Comparison of ENCODE assay signal across 16 cellular contexts in genomic region chr14:59474172-59474571, GRCh38. TPM values are rescaled to one million over a fixed set of nuclear protein-coding genes. Genes with fewer than 3 reads are reported as not detected.
DNase-seq lines count a peak whose midpoint lies in the region; ATAC-seq and TF ChIP-seq lines count a peak whose summit lies in the region.
"Had no signal": no experiment of that assay in that cellular context is flagged by ENCODE, and none has a peak within 500 bp of the region (broad histone marks: within the 10 kb centered on the region; RNA-seq: fewer than 3 reads in every experiment).

No MANE protein-coding gene starts in this region.

- no TSS peak for BruUV-seq in A673 (replicated peaks; lab: Mats Ljungman, UMichigan)

- ATAC-seq in GM21390 (IDR thresholded peaks at IDR 0.05; ENCODE audit: unreplicated experiment) (no peak), GM21825 (IDR thresholded peaks at IDR 0.05; ENCODE audit: unreplicated experiment) (no peak)
- ATAC-seq: left lobe of liver had no signal

- H3K9me3 ChIP-seq in A673 (ENCODE audit: low read depth, low read length, poor library complexity, severe bottlenecking) = no peaks in the 10 kb centered on the region
- no peaks in the 10 kb centered on the region for H3K9me3 ChIP-seq in ascending aorta
- H3K9me3 ChIP-seq: Peyer's patch had no signal

- TF ChIP-seq CTCF in A673 (conservative IDR thresholded peaks at IDR 0.05; ENCODE audit: low read depth, low read length) = no peak
- TF ChIP-seq CTCF in ascending aorta (IDR thresholded peaks at IDR 0.05) = no peak
- no peak for TF ChIP-seq CTCF in GM10248 (IDR thresholded peaks at IDR 0.05; ENCODE audit: control extremely low read depth, extremely low read depth, low read depth, missing control alignments)

- POLR2A ChIA-PET in A673 (lab: Charles Lee; ENCODE audit: low non-redundant PET) = no interaction called here
- POLR2A ChIA-PET in GM10248 (lab: Yijun Ruan, JAX) = no interaction called here

- DNase-seq in A673 (ENCODE audit: low spot score) = peak; percentile 15
- DNase-seq in HCEC 1CT = peak; percentile 72
- no peak for DNase-seq in ascending aorta (ENCODE audit: low spot score in 2 of 2)
- peak; percentile 75 for DNase-seq in iris pigment epithelial cell (ENCODE audit: low read depth)
- no peak for DNase-seq in GM10248 (ENCODE audit: extremely low spot score)
- DNase-seq in activated CD8-positive, alpha-beta memory T cell treated with anti-CD3 and anti-CD28 coated beads, Interleukin-2, amount 50 U/mL, for 4 hours = no peak
- DNase-seq: activated CD4-positive, alpha-beta T cell treated with anti-CD3 and anti-CD28 coated beads, Interleukin-2, amount 50 U/mL, for 4 hours; activated T-cell treated with anti-CD3 and anti-CD28 coated beads, Interleukin-2, amount 50 U/mL, for 24 hours; central memory CD4-positive, alpha-beta T cell; MV-4-11; NCI-H2029 treated with DMSO at 0.1 percent for 48 hours; NCI-H526 treated with DMSO at 0.1 percent for 48 hours; Peyer's patch had no signal

- H3K4me3 ChIP-seq in A673 (ENCODE audit: low read depth, low read length, poor library complexity, severe bottlenecking) (no peak overlapping the region), ascending aorta (no peak overlapping the region)
- H3K4me3 ChIP-seq: Peyer's patch had no signal

- intact Hi-C loops in A673 (cut with micrococcal nuclease; ENCODE audit: unreplicated experiment) = no loop called here
- intact Hi-C loops in ascending aorta (cut with DNase I) = loop anchor here (5.0 kb wide), 1 partner anchor 1037 kb away; no protein-coding TSS in a partner anchor

- H3K36me3 ChIP-seq in A673 (ENCODE audit: insufficient read depth, low read length, poor library complexity, severe bottlenecking) (peaks cover 80% of the 10 kb centered on the region), ascending aorta (peaks cover 7 to 36% of the 10 kb centered on the region in 2 donors)

- CTCF ChIA-PET in A673 (lab: Charles Lee) (no interaction called here), GM10248 (lab: Yijun Ruan, JAX) (interaction anchor here (1.4 to 5.0 kb wide), 3 partner anchors 10 to 23 kb away, joined by 5 to 34 read pairs (median 6); partner anchors contain the start of genes JKAMP and L3HYPDH)

- no peaks in the 10 kb centered on the region for H3K27me3 ChIP-seq in A673 (replicated peaks; ENCODE audit: insufficient read depth, low read depth, low read length, poor library complexity)
- no peaks in the 10 kb centered on the region for H3K27me3 ChIP-seq in ascending aorta
- H3K27me3 ChIP-seq: Peyer's patch had no signal

- H3K4me1 ChIP-seq in A673 (ENCODE audit: insufficient read depth, low read length, poor library complexity, severe bottlenecking) = peaks cover 7% of the 10 kb centered on the region
- no peaks in the 10 kb centered on the region for H3K4me1 ChIP-seq in ascending aorta
- H3K4me1 ChIP-seq: Peyer's patch had no signal

- H3K27ac ChIP-seq in A673 (ENCODE audit: low read depth, low read length, poor library complexity, severe bottlenecking) = no peak overlapping the region
- peak overlapping the region; percentile 43 to 67 for H3K27ac ChIP-seq in ascending aorta
- H3K27ac ChIP-seq: Peyer's patch had no signal

RNA-seq across cellular contexts. Expression of gene GPR135, which starts 9.0 kb away (rescaled TPM):
- total RNA-seq in A673 (2021) (2.3 and 3.4 TPM in 2 replicates), ascending aorta (4.7 TPM)

RNA-seq across cellular contexts. Expression of gene L3HYPDH, which starts 10.0 kb away (rescaled TPM):
- total RNA-seq in A673 (2021) (31.9 and 32.0 TPM in 2 replicates), ascending aorta (35.0 TPM)

RNA-seq across cellular contexts. Expression of gene JKAMP, which starts 10.1 kb away (rescaled TPM):
- 43.9 and 51.6 TPM in 2 replicates for total RNA-seq in A673 (2021)
- 28.2 TPM for total RNA-seq in ascending aorta

Comparison
In these comparisons a context has a peak if more than half of its experiments do, and no peak if none do; other contexts are left out.
1. DNase-seq: peak in A673 (single experiment), HCEC 1CT (single experiment) and iris pigment epithelial cell (single experiment); none in ascending aorta (0 of 2), GM10248 (single experiment) and activated CD8-positive, alpha-beta memory T cell treated with anti-CD3 and anti-CD28 coated beads, Interleukin-2, amount 50 U/mL, for 4 hours (single experiment).